In the genomic region with DNA sequence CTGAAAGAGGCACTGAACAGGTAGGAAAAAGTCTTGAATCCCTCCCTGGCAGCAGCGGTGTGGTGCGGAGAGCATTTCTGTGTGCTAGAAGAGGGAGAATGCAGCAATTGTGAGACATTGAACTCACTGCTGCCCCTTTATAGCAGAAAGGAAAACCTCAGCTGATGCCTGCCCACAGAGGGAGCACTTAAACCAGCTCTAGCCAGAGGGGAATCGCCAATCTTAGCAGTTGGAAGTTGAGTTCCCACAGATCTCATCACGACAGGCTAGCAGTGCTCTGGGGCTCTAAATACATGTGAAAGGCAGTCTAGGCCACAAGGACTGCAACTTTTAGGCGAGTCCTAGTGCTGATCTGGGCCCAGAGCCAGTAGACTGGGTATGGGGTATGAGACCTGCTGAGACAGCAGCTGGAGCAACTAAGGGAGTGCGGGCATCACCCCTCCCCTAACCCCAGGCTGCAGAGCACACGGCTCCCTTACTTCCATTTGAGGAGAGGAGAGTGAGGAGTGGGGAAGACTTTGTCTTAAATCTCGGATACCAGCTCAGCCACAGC, we compare ENCODE assay signal across 1 cellular context.
TF ChIP-seq lines count a peak whose summit lies in the region.

No MANE protein-coding gene starts in this region.

TF ChIP-seq in GM23338, 12 proteins besides CTCF, POLR2A, EP300 and RAD21 (continued from another document):
- TF ChIP-seq, protein P1, sequence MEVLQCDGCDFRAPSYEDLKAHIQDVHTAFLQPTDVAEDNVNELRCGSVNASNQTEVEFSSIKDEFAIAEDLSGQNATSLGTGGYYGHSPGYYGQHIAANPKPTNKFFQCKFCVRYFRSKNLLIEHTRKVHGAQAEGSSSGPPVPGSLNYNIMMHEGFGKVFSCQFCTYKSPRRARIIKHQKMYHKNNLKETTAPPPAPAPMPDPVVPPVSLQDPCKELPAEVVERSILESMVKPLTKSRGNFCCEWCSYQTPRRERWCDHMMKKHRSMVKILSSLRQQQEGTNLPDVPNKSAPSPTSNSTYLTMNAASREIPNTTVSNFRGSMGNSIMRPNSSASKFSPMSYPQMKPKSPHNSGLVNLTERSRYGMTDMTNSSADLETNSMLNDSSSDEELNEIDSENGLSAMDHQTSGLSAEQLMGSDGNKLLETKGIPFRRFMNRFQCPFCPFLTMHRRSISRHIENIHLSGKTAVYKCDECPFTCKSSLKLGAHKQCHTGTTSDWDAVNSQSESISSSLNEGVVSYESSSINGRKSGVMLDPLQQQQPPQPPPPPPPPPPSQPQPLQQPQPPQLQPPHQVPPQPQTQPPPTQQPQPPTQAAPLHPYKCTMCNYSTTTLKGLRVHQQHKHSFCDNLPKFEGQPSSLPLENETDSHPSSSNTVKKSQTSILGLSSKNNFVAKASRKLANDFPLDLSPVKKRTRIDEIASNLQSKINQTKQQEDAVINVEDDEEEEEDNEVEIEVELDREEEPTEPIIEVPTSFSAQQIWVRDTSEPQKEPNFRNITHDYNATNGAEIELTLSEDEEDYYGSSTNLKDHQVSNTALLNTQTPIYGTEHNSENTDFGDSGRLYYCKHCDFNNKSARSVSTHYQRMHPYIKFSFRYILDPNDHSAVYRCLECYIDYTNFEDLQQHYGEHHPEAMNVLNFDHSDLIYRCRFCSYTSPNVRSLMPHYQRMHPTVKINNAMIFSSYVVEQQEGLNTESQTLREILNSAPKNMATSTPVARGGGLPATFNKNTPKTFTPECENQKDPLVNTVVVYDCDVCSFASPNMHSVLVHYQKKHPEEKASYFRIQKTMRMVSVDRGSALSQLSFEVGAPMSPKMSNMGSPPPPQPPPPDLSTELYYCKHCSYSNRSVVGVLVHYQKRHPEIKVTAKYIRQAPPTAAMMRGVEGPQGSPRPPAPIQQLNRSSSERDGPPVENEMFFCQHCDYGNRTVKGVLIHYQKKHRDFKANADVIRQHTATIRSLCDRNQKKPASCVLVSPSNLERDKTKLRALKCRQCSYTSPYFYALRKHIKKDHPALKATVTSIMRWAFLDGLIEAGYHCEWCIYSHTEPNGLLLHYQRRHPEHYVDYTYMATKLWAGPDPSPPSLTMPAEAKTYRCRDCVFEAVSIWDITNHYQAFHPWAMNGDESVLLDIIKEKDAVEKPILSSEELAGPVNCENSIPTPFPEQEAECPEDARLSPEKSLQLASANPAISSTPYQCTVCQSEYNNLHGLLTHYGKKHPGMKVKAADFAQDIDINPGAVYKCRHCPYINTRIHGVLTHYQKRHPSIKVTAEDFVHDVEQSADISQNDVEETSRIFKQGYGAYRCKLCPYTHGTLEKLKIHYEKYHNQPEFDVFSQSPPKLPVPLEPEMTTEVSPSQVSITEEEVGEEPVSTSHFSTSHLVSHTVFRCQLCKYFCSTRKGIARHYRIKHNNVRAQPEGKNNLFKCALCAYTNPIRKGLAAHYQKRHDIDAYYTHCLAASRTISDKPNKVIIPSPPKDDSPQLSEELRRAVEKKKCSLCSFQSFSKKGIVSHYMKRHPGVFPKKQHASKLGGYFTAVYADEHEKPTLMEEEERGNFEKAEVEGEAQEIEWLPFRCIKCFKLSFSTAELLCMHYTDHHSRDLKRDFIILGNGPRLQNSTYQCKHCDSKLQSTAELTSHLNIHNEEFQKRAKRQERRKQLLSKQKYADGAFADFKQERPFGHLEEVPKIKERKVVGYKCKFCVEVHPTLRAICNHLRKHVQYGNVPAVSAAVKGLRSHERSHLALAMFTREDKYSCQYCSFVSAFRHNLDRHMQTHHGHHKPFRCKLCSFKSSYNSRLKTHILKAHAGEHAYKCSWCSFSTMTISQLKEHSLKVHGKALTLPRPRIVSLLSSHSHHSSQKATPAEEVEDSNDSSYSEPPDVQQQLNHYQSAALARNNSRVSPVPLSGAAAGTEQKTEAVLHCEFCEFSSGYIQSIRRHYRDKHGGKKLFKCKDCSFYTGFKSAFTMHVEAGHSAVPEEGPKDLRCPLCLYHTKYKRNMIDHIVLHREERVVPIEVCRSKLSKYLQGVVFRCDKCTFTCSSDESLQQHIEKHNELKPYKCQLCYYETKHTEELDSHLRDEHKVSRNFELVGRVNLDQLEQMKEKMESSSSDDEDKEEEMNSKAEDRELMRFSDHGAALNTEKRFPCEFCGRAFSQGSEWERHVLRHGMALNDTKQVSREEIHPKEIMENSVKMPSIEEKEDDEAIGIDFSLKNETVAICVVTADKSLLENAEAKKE (CRISPR knock-in tag; IDR thresholded peaks at IDR 0.05), result no peak
- TF ChIP-seq JUNB (IDR thresholded peaks at IDR 0.05; ENCODE audit: unreplicated experiment) (no peak), ZNF114 (CRISPR knock-in tag; IDR thresholded peaks at IDR 0.05) (no peak), CREB1 (CRISPR knock-in tag; IDR thresholded peaks at IDR 0.05; ENCODE audit: low read depth) (no peak), EZH2phosphoT487 (IDR thresholded peaks at IDR 0.05; ENCODE audit: unreplicated experiment) (no peak), ZNF331 (CRISPR knock-in tag; IDR thresholded peaks at IDR 0.05; ENCODE audit: low read depth) (no peak)
TF ChIP-seq in GM23338: peak in this region for 0.
